ENCODE assay signal across 30 cellular contexts in the genomic region with DNA sequence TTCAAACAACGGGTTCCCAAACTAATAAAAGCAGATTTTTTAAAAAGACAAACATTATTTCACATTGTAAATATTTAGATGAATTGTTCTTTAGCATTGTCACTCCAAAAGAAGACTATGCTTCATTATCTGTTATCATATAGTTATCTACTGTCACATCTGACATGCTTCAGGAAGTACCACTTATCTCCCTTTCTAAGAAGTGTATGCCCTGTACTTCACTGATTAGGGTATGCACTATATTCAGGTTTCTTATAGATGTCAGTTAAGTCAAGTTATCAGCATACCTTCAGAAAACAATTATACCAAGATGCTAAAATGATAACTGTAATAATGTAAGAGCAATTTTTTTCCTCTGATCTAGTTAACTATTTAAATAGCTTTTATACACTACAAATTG. TPM values are rescaled to one million over a fixed set of nuclear protein-coding genes. Genes with fewer than 3 reads are reported as not detected.
"Had no signal": no experiment of that assay in that cellular context is flagged by ENCODE, and none has a peak within 500 bp of the region (broad histone marks: within the 10 kb centered on the region; RNA-seq: fewer than 3 reads in every experiment).

No MANE protein-coding gene starts in this region.

- ATAC-seq: left colon; left ventricle myocardium superior; lower lobe of right lung; mucosa of descending colon; stimulated activated effector memory CD8-positive, alpha-beta T cell treated with anti-CD3 and anti-CD28 coated beads, Interleukin-12 subunit alpha, Interleukin-12 subunit beta, amount 100 ng/mL, for 72 hours had no signal

- H3K36me3 ChIP-seq: neural progenitor cell had no signal

- H3K4me1 ChIP-seq: lower lobe of right lung, neural progenitor cell, prostate gland, right atrium auricular region, sigmoid colon, stomach, thyroid gland, vagina had no signal

- H3K4me3 Mint-ChIP-seq: immature natural killer cell; naive B cell; nephron; neural progenitor cell; stimulated activated effector memory CD8-positive, alpha-beta T cell treated with anti-CD3 and anti-CD28 coated beads, Interleukin-12 subunit alpha, Interleukin-12 subunit beta, amount 100 ng/mL, for 72 hours had no signal

- H3K27ac Mint-ChIP-seq: immature natural killer cell; nephron; neural progenitor cell; stimulated activated effector memory CD8-positive, alpha-beta T cell treated with anti-CD3 and anti-CD28 coated beads, Interleukin-12 subunit alpha, Interleukin-12 subunit beta, amount 100 ng/mL, for 72 hours had no signal

- H2AFZ ChIP-seq: neural progenitor cell had no signal

- H3K4me1 Mint-ChIP-seq: immature natural killer cell; naive B cell; nephron; neural progenitor cell; stimulated activated effector memory CD8-positive, alpha-beta T cell treated with anti-CD3 and anti-CD28 coated beads, Interleukin-12 subunit alpha, Interleukin-12 subunit beta, amount 100 ng/mL, for 72 hours had no signal

- H3K9me3 ChIP-seq: lower lobe of right lung, mucosa of descending colon, prostate gland, right atrium auricular region, sigmoid colon, stomach, thyroid gland, vagina had no signal

- H3K4me3 ChIP-seq: coronary artery, lower lobe of right lung, mucosa of descending colon, neural progenitor cell, prostate gland, right atrium auricular region, sigmoid colon, stomach, thyroid gland, vagina had no signal

- H3K4me2 ChIP-seq: neural progenitor cell had no signal

- DNase-seq: dermis blood vessel endothelial cell; effector memory CD4-positive, alpha-beta T cell; hypothalamus; immature natural killer cell; islet precursor cell; kidney glomerular epithelial cell; left colon; left ventricle myocardium superior; lower lobe of right lung; mucosa of descending colon; naive B cell; sigmoid colon; stimulated activated CD4-positive, alpha-beta T cell treated with anti-CD3 and anti-CD28 coated beads, Interleukin-2, amount 100 ng/mL, for 24 hours; stimulated activated CD4-positive, alpha-beta T cell treated with anti-CD3 and anti-CD28 coated beads, Interleukin-4, amount 100 ng/mL, for 24 hours; stimulated activated naive CD4-positive, alpha-beta T cell treated with Interleukin-2 at 50 U/mL for 16 hours; stomach; thyroid gland; trophoblast cell had no signal

- H3K9me3 Mint-ChIP-seq: immature natural killer cell; naive B cell; nephron; neural progenitor cell; stimulated activated effector memory CD8-positive, alpha-beta T cell treated with anti-CD3 and anti-CD28 coated beads, Interleukin-12 subunit alpha, Interleukin-12 subunit beta, amount 100 ng/mL, for 72 hours had no signal

- FAIRE-seq: endothelial cell of umbilical vein, frontal cortex had no signal

- H3K27me3 Mint-ChIP-seq: naive B cell had no signal

- H3K27ac ChIP-seq: coronary artery, lower lobe of right lung, neural progenitor cell, prostate gland, right atrium auricular region, sigmoid colon, stomach, thyroid gland, vagina had no signal

- H3K27me3 ChIP-seq: neural progenitor cell, right atrium auricular region, sigmoid colon, stomach, thyroid gland, vagina had no signal

- H3K9ac ChIP-seq: neural progenitor cell had no signal

RNA-seq across cellular contexts. Expression of gene UGT3A2, which starts 44.6 kb away (rescaled TPM):
- total RNA-seq: dermis blood vessel endothelial cell, endothelial cell of umbilical vein, fibroblast of villous mesenchyme, left colon, left ventricle myocardium superior, lower lobe of right lung, stomach, subcutaneous adipose tissue, temporal lobe, thyroid gland, vagina had no signal
- polyA plus RNA-seq: endothelial cell of umbilical vein had no signal
